In the genomic region with DNA sequence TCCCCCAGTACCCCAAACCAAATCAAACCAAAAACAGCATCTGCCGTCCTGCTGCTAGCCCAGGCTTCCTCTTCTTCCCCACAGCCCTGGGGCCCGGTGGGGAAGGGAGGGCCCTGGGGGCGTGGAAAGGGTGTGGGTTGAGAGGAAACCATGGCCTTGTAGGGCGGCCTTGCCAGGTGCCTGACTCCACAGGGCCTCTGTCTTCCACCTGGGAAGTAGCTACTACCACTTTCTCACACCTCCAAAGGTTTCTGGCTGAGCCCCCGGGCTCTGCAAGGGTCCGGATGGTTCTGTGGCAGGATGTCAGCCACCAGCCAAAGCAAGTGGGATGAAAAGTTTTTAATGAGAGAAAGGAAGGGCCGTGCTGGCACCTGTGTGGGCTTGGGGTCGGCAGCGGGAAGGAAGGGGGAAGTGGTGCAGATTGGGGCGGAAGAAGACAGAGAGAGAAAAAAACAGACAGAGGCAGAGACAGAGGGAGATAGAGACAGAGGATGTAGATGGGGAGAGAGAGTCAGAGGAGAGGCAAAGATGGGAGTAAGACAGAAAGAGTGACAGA, we compare ENCODE assay signal across 8 cellular contexts. TPM values are rescaled to one million over a fixed set of nuclear protein-coding genes. Genes with fewer than 3 reads are reported as not detected.
DNase-seq lines count a peak whose midpoint lies in the region; ATAC-seq and TF ChIP-seq lines count a peak whose summit lies in the region.

No MANE protein-coding gene starts in this region.

- H3K9me3 Mint-ChIP-seq in IgD-negative memory B cell = no peaks in the 10 kb centered on the region
- no peaks in the 10 kb centered on the region for H3K9me3 Mint-ChIP-seq in activated CD8-positive, alpha-beta memory T cell treated with anti-CD3 and anti-CD28 coated beads, Interleukin-2, amount 10 ng/mL, durations not matched to agents 7 days and 5 days (ENCODE audit: low read depth)

- H3K27ac ChIP-seq in lower lobe of right lung = no peak overlapping the region

- CTCF ChIA-PET in activated CD8-positive, alpha-beta memory T cell treated with anti-CD3 and anti-CD28 coated beads, Interleukin-2, amount 10 ng/mL, durations not matched to agents 7 days and 5 days (lab: Charles Lee) = interaction anchor here (0.9 to 1.3 kb wide), 5 partner anchors 10 to 63 kb away, joined by 3 to 6 read pairs (median 3); no protein-coding TSS in a partner anchor

- H3K4me1 ChIP-seq in lower lobe of right lung = peaks cover 45% of the 10 kb centered on the region

- no peak for TF ChIP-seq CTCF in lower lobe of right lung (IDR thresholded peaks at IDR 0.05)

- peak overlapping the region; percentile 23 to 90 (median 32) for H3K27ac Mint-ChIP-seq in IgD-negative memory B cell
- peak overlapping the region; percentile 98 for H3K27ac Mint-ChIP-seq in activated CD8-positive, alpha-beta memory T cell treated with anti-CD3 and anti-CD28 coated beads, Interleukin-2, amount 10 ng/mL, durations not matched to agents 7 days and 5 days

- H3K36me3 Mint-ChIP-seq in IgD-negative memory B cell = peaks cover 3% of the 10 kb centered on the region
- H3K36me3 Mint-ChIP-seq in activated CD8-positive, alpha-beta memory T cell treated with anti-CD3 and anti-CD28 coated beads, Interleukin-2, amount 10 ng/mL, durations not matched to agents 7 days and 5 days = peaks cover 43% of the 10 kb centered on the region

- peaks cover 8% of the 10 kb centered on the region for H3K36me3 ChIP-seq in lower lobe of right lung

- H3K4me1 Mint-ChIP-seq in IgD-negative memory B cell = peaks cover 15 to 33% (median 20%) of the 10 kb centered on the region in 3 donors
- H3K4me1 Mint-ChIP-seq in activated CD8-positive, alpha-beta memory T cell treated with anti-CD3 and anti-CD28 coated beads, Interleukin-2, amount 10 ng/mL, durations not matched to agents 7 days and 5 days = peaks cover 68% of the 10 kb centered on the region

- peak; percentile 62 for DNase-seq in GM19238 (ENCODE audit: insufficient read length, low spot score)
- peak; percentile 88 for DNase-seq in activated CD8-positive, alpha-beta memory T cell treated with anti-CD3 and anti-CD28 coated beads, Interleukin-2, amount 10 ng/mL, durations not matched to agents 7 days and 5 days
- DNase-seq in lower lobe of right lung = peak; percentile 55
- DNase-seq in NCI-H1417 (lab: John Stamatoyannopoulos, UW) = no peak
- DNase-seq in NCI-H446 treated with DMSO at 0.1 percent for 48 hours (lab: John Stamatoyannopoulos, UW) = no peak
- no peak for DNase-seq in COLO829 (ENCODE audit: low spot score)
- DNase-seq in NCI-H774 (lab: John Stamatoyannopoulos, UW) = no peak

- no peaks in the 10 kb centered on the region for H3K27me3 ChIP-seq in lower lobe of right lung (ENCODE audit: low read depth)

- peak overlapping the region; percentile 1 to 78 (median 65) for H3K4me3 Mint-ChIP-seq in IgD-negative memory B cell
- H3K4me3 Mint-ChIP-seq in activated CD8-positive, alpha-beta memory T cell treated with anti-CD3 and anti-CD28 coated beads, Interleukin-2, amount 10 ng/mL, durations not matched to agents 7 days and 5 days = peak overlapping the region; percentile 76

- H3K4me3 ChIP-seq in lower lobe of right lung = no peak overlapping the region

- H3K27me3 Mint-ChIP-seq in IgD-negative memory B cell = no peaks in the 10 kb centered on the region
- no peaks in the 10 kb centered on the region for H3K27me3 Mint-ChIP-seq in activated CD8-positive, alpha-beta memory T cell treated with anti-CD3 and anti-CD28 coated beads, Interleukin-2, amount 10 ng/mL, durations not matched to agents 7 days and 5 days

- H3K9me3 ChIP-seq in lower lobe of right lung = no peaks in the 10 kb centered on the region

- ATAC-seq in activated CD8-positive, alpha-beta memory T cell treated with anti-CD3 and anti-CD28 coated beads, Interleukin-2, amount 10 ng/mL, durations not matched to agents 7 days and 5 days = peak; percentile 97
- ATAC-seq in lower lobe of right lung = peak; percentile 61 to 70

- intact Hi-C loops in lower lobe of right lung (cut with DNase I) = no loop called here

RNA-seq across cellular contexts. Expression of a gene that starts 10.5 kb away (rescaled TPM):
- polyA plus RNA-seq in IgD-negative memory B cell = 34.7 TPM
- 10 to 100 TPM; 61.6 to 81.6 TPM for total RNA-seq in activated CD8-positive, alpha-beta memory T cell treated with anti-CD3 and anti-CD28 coated beads, Interleukin-2, amount 10 ng/mL, durations not matched to agents 7 days and 5 days
- 63.1 TPM for total RNA-seq in lower lobe of right lung

RNA-seq across cellular contexts. Expression of a gene that starts 38.4 kb away (rescaled TPM):
- 1.0 TPM for polyA plus RNA-seq in IgD-negative memory B cell
- under 1 TPM in 1 of 2 experiments, not detected in 1; 0.38 TPM for total RNA-seq in activated CD8-positive, alpha-beta memory T cell treated with anti-CD3 and anti-CD28 coated beads, Interleukin-2, amount 10 ng/mL, durations not matched to agents 7 days and 5 days
- total RNA-seq in lower lobe of right lung = 1.4 TPM

RNA-seq across cellular contexts. Expression of a gene that starts 42.4 kb away (rescaled TPM):
- polyA plus RNA-seq in IgD-negative memory B cell = not detected
- total RNA-seq in activated CD8-positive, alpha-beta memory T cell treated with anti-CD3 and anti-CD28 coated beads, Interleukin-2, amount 10 ng/mL, durations not matched to agents 7 days and 5 days = under 1 TPM in 1 of 2 experiments, not detected in 1; 0.38 TPM
- total RNA-seq in lower lobe of right lung = not detected

Comparison
In these comparisons a context has a peak if more than half of its experiments do, and no peak if none do; other contexts are left out.
1. DNase-seq: peak in GM19238 (single experiment), activated CD8-positive, alpha-beta memory T cell treated with anti-CD3 and anti-CD28 coated beads, Interleukin-2, amount 10 ng/mL, durations not matched to agents 7 days and 5 days (single experiment) and lower lobe of right lung (single experiment); none in NCI-H1417 (0 of 3), NCI-H446 treated with DMSO at 0.1 percent for 48 hours (single experiment), COLO829 (single experiment) and NCI-H774 (single experiment).